16 cellular contexts compared by ENCODE assay signal in the genomic region with DNA sequence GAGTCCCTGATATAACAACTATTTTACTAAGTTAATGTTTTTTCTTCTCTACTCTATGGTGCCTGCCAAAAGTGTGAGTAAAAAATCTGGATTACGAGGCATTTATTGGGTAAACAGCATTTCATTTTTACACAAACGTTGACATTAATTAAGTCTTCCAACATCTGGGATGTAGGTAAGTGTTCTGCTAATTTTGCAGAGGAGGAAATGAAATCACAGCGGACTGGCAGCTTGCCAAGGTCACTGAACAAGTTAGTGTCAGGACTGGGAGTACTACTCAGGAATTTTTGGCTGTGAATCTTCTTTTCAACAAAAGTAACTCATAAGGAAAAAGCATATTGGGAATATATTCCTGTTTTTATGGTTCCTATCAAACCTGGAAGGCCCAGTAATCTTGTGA.
DNase-seq lines count a peak whose midpoint lies in the region; ATAC-seq, FAIRE-seq and TF ChIP-seq lines count a peak whose summit lies in the region.
"Had no signal": no experiment of that assay in that cellular context is flagged by ENCODE, and none has a peak within 500 bp of the region (broad histone marks: within the 10 kb centered on the region; RNA-seq: fewer than 3 reads in every experiment).

No MANE protein-coding gene starts in this region.

- DNase-seq in EL: peak; percentile 20
- DNase-seq in RWPE2 (ENCODE audit: low spot score): peak; percentile 76
- peak; percentile 82 for DNase-seq in Right ventricle myocardium superior
- DNase-seq in pancreas: peak in 4 of 6 donors; percentile 31 to 71 (median 42)
- DNase-seq in amygdala (lab: John Stamatoyannopoulos, UW): no peak
- DNase-seq: activated CD4-positive, alpha-beta T cell treated with anti-CD3 and anti-CD28 coated beads, Interleukin-2, amount 50 U/mL, for 48 hours; H7; MM.1S; natural killer cell; NCI-H510A treated with DMSO at 0.1 percent for 48 hours; stimulated activated CD4-positive, alpha-beta T cell treated with anti-CD3 and anti-CD28 coated beads, Interleukin-1b, Interleukin-23, amount 100 ng/mL, for 48 hours; stimulated activated naive CD4-positive, alpha-beta T cell treated with Interleukin-2 at 50 U/mL for 16 hours; T-cell had no signal

- no peaks in the 10 kb centered on the region for H3K27me3 ChIP-seq in RWPE2 (ENCODE audit: insufficient read depth, poor library complexity, severe bottlenecking)
- H3K27me3 ChIP-seq in pancreas: no peaks in the 10 kb centered on the region

- H3K27ac ChIP-seq in RWPE2 (ENCODE audit: poor library complexity, severe bottlenecking) (peak overlapping the region; percentile 70), pancreas (no peak overlapping the region)

- H3K9me3 ChIP-seq in RWPE2 (ENCODE audit: severe bottlenecking) (no peaks in the 10 kb centered on the region), pancreas (no peaks in the 10 kb centered on the region)

- 11 to 21% methylated on average over 3 of the region's 3 CpGs for WGBS in pancreas, 2 donors

- no peak overlapping the region for H3K4me3 ChIP-seq in RWPE2 (ENCODE audit: severe bottlenecking)
- no peak overlapping the region for H3K4me3 ChIP-seq in pancreas

- ATAC-seq in RWPE2 (ENCODE audit: low read depth): peak; percentile 53; the same call in 2 of the 3 replicates
- ATAC-seq in Right ventricle myocardium superior (ENCODE audit: poor library complexity): peak; percentile 75
- no peak for ATAC-seq in pancreas
- no peak for ATAC-seq in GM19395 (IDR thresholded peaks at IDR 0.05; ENCODE audit: unreplicated experiment)
- no peak for ATAC-seq in esophagus mucosa
- no peak for ATAC-seq in HG03521 (IDR thresholded peaks at IDR 0.05; ENCODE audit: unreplicated experiment)
- ATAC-seq: natural killer cell, T-cell had no signal

- intact Hi-C loops in Right ventricle myocardium superior (cut with DNase I): no loop called here
- intact Hi-C loops in pancreas (cut with DNase I): no loop called here

- TF ChIP-seq CTCF in RWPE2 (IDR thresholded peaks at IDR 0.05; ENCODE audit: poor library complexity, severe bottlenecking): no peak
- no peak for TF ChIP-seq CTCF in pancreas (IDR thresholded peaks at IDR 0.05)

- H3K36me3 ChIP-seq in RWPE2 (ENCODE audit: low read depth) (no peaks in the 10 kb centered on the region), pancreas (no peaks in the 10 kb centered on the region)

- H3K4me1 ChIP-seq in RWPE2 (ENCODE audit: insufficient read depth, poor library complexity, severe bottlenecking) (peaks cover 26% of the 10 kb centered on the region), pancreas (no peaks in the 10 kb centered on the region)

- FAIRE-seq in pancreas (lab: Jason Lieb, UNC): no peak

Comparison
In these comparisons a context has a peak if more than half of its experiments do, and no peak if none do; other contexts are left out.
1. DNase-seq: peak in EL (single experiment), RWPE2 (single experiment), Right ventricle myocardium superior (single experiment) and pancreas (4 of 6); none in amygdala (0 of 56).
2. ATAC-seq: peak in RWPE2 (single experiment) and Right ventricle myocardium superior (single experiment); none in pancreas (0 of 4), GM19395 (single experiment), esophagus mucosa (single experiment) and HG03521 (single experiment).